In genomic region chr7:71137479-71137878, GRCh38 we compare ENCODE assay signal across 40 cellular contexts. TPM values are rescaled to one million over a fixed set of nuclear protein-coding genes. Genes with fewer than 3 reads are reported as not detected.
"Had no signal": no experiment of that assay in that cellular context is flagged by ENCODE, and none has a peak within 500 bp of the region (broad histone marks: within the 10 kb centered on the region; RNA-seq: fewer than 3 reads in every experiment).

No MANE protein-coding gene starts in this region.

- H3K4me3 Mint-ChIP-seq: activated naive CD4-positive, alpha-beta T cell treated with anti-CD3 and anti-CD28 coated beads for 36 hours; activated naive CD4-positive, alpha-beta T cell treated with anti-CD3 and anti-CD28 coated beads, Interleukin-2, amount 10 ng/mL, durations not matched to agents 7 days and 5 days; activated naive CD4-positive, alpha-beta T cell treated with anti-CD3 and anti-CD28 coated beads, Interleukin-2, amount 50 U/mL, for 24 hours; activated naive CD8-positive, alpha-beta T cell; activated naive CD8-positive, alpha-beta T cell treated with anti-CD3 and anti-CD28 coated beads for 36 hours; activated naive CD8-positive, alpha-beta T cell treated with anti-CD3 and anti-CD28 coated beads, Interleukin-2, amount 10 ng/mL, durations not matched to agents 7 days and 5 days; activated naive CD8-positive, alpha-beta T cell treated with anti-CD3 and anti-CD28 coated beads, Interleukin-2, amount 50 U/mL, for 24 hours; activated T-cell treated with anti-CD3 and anti-CD28 coated beads, Interleukin-2, amount 50 U/mL, for 24 hours; activated T-cell treated with anti-CD3 and anti-CD28 coated beads, Interleukin-2, amount 50 U/mL, for 4 hours; activated T-cell treated with anti-CD3 and anti-CD28 coated beads, Interleukin-2, amount 50 U/mL, for 72 hours; activated T-helper 1 cell treated with anti-CD3 and anti-CD28 coated beads, Interleukin-12 subunit alpha, Interleukin-12 subunit beta, Interleukin-2, Interleukin-4 antibody, amounts not matched to agents 30 ng/mL and 10 ng/mL and 1 ng/mL, durations not matched to agents 14 hours and 24 hours and 36 hours; activated T-helper 17 cell treated with anti-CD3 and anti-CD28 coated beads, Interleukin-2, amount 50 U/mL, for 72 hours; brain; central memory CD8-positive, alpha-beta T cell had no signal

- H3K36me3 Mint-ChIP-seq: activated naive CD4-positive, alpha-beta T cell treated with anti-CD3 and anti-CD28 coated beads, Interleukin-2, amount 50 U/mL, for 24 hours; activated naive CD8-positive, alpha-beta T cell; activated naive CD8-positive, alpha-beta T cell treated with anti-CD3 and anti-CD28 coated beads for 36 hours; activated naive CD8-positive, alpha-beta T cell treated with anti-CD3 and anti-CD28 coated beads, Interleukin-2, amount 10 ng/mL, durations not matched to agents 7 days and 5 days had no signal

- H3K4me3 ChIP-seq: adrenal gland, ascending aorta, body of pancreas, breast epithelium, cardiac muscle cell had no signal

- H3K27me3 ChIP-seq: ascending aorta, body of pancreas had no signal

- H3K4me1 ChIP-seq: adrenal gland, ascending aorta, breast epithelium had no signal

- DNase-seq: activated effector memory CD4-positive, alpha-beta T cell treated with anti-CD3 and anti-CD28 coated beads, Interleukin-2, amount 50 U/mL, for 16 hours; activated effector memory CD4-positive, alpha-beta T cell treated with Interleukin-2 at 50 U/mL for 16 hours; activated gamma-delta T cell; activated gamma-delta T cell treated with Interleukin-2 at 50 U/mL for 16 hours; activated naive CD4-positive, alpha-beta T cell; activated naive CD4-positive, alpha-beta T cell treated with anti-CD3 and anti-CD28 coated beads for 36 hours; activated naive CD4-positive, alpha-beta T cell treated with anti-CD3 and anti-CD28 coated beads, Interleukin-2, amount 10 ng/mL, durations not matched to agents 7 days and 5 days; activated naive CD4-positive, alpha-beta T cell treated with anti-CD3 and anti-CD28 coated beads, Interleukin-2, amount 50 U/mL, for 16 hours; activated naive CD4-positive, alpha-beta T cell treated with Interleukin-2 at 50 U/mL for 16 hours; activated naive CD8-positive, alpha-beta T cell treated with anti-CD3 and anti-CD28 coated beads for 36 hours; activated naive CD8-positive, alpha-beta T cell treated with anti-CD3 and anti-CD28 coated beads, Interleukin-2, amount 10 ng/mL, durations not matched to agents 7 days and 5 days; activated naive CD8-positive, alpha-beta T cell treated with anti-CD3 and anti-CD28 coated beads, Interleukin-2, amount 50 U/mL, for 24 hours; activated T-cell treated with anti-CD3 and anti-CD28 coated beads, Interleukin-2, amount 50 U/mL, for 1 hour; activated T-cell treated with anti-CD3 and anti-CD28 coated beads, Interleukin-2, amount 50 U/mL, for 24 hours; activated T-cell treated with anti-CD3 and anti-CD28 coated beads, Interleukin-2, amount 50 U/mL, for 4 hours; activated T-cell treated with anti-CD3 and anti-CD28 coated beads, Interleukin-2, amount 50 U/mL, for 48 hours; activated T-cell treated with anti-CD3 and anti-CD28 coated beads, Interleukin-2, amount 50 U/mL, for 72 hours; adrenal gland; amniotic stem cell; amygdala; anterior cingulate cortex; aorta; body of pancreas; brain microvascular endothelial cell; caudate nucleus; central memory CD4-positive, alpha-beta T cell; cerebellar nuclear complex had no signal

- H3K27ac ChIP-seq: adrenal gland, ascending aorta, body of pancreas, brain microvascular endothelial cell, breast epithelium, cardiac muscle cell had no signal

- H3K4me1 Mint-ChIP-seq: activated naive CD4-positive, alpha-beta T cell treated with anti-CD3 and anti-CD28 coated beads, Interleukin-2, amount 10 ng/mL, durations not matched to agents 7 days and 5 days; activated naive CD4-positive, alpha-beta T cell treated with anti-CD3 and anti-CD28 coated beads, Interleukin-2, amount 50 U/mL, for 24 hours; activated naive CD8-positive, alpha-beta T cell treated with anti-CD3 and anti-CD28 coated beads for 36 hours; activated naive CD8-positive, alpha-beta T cell treated with anti-CD3 and anti-CD28 coated beads, Interleukin-2, amount 10 ng/mL, durations not matched to agents 7 days and 5 days; activated naive CD8-positive, alpha-beta T cell treated with anti-CD3 and anti-CD28 coated beads, Interleukin-2, amount 50 U/mL, for 24 hours; activated T-helper 17 cell treated with anti-CD3 and anti-CD28 coated beads, Interleukin-2, amount 50 U/mL, for 72 hours; central memory CD8-positive, alpha-beta T cell had no signal

- H3K27me3 Mint-ChIP-seq: central memory CD8-positive, alpha-beta T cell had no signal

- H3K36me3 ChIP-seq: adrenal gland, ascending aorta, brain microvascular endothelial cell, breast epithelium, cardiac muscle cell had no signal

- FAIRE-seq: astrocyte, bronchial epithelial cell had no signal

- H3K9me3 ChIP-seq: adrenal gland, ascending aorta, body of pancreas, breast epithelium had no signal

- H3K27ac Mint-ChIP-seq: activated naive CD4-positive, alpha-beta T cell treated with anti-CD3 and anti-CD28 coated beads for 36 hours; activated naive CD4-positive, alpha-beta T cell treated with anti-CD3 and anti-CD28 coated beads, Interleukin-2, amount 10 ng/mL, durations not matched to agents 7 days and 5 days; activated naive CD4-positive, alpha-beta T cell treated with anti-CD3 and anti-CD28 coated beads, Interleukin-2, amount 50 U/mL, for 24 hours; activated naive CD4-positive, alpha-beta T cell treated with anti-CD3 and anti-CD28 coated beads, Interleukin-2, amount 50 U/mL, for 72 hours; activated naive CD8-positive, alpha-beta T cell; activated naive CD8-positive, alpha-beta T cell treated with anti-CD3 and anti-CD28 coated beads for 36 hours; activated naive CD8-positive, alpha-beta T cell treated with anti-CD3 and anti-CD28 coated beads, Interleukin-2, amount 10 ng/mL, durations not matched to agents 7 days and 5 days; activated naive CD8-positive, alpha-beta T cell treated with anti-CD3 and anti-CD28 coated beads, Interleukin-2, amount 50 U/mL, for 24 hours; activated T-cell treated with anti-CD3 and anti-CD28 coated beads, Interleukin-2, amount 50 U/mL, for 24 hours; activated T-cell treated with anti-CD3 and anti-CD28 coated beads, Interleukin-2, amount 50 U/mL, for 72 hours; activated T-helper 1 cell treated with anti-CD3 and anti-CD28 coated beads, Interleukin-12 subunit alpha, Interleukin-12 subunit beta, Interleukin-2, Interleukin-4 antibody, amounts not matched to agents 30 ng/mL and 10 ng/mL and 1 ng/mL, durations not matched to agents 14 hours and 24 hours and 36 hours; activated T-helper 17 cell treated with anti-CD3 and anti-CD28 coated beads, Interleukin-2, amount 50 U/mL, for 72 hours; activated T-helper 2 cell treated with anti-CD3 and anti-CD28 coated beads, Interferon-gamma antibody, Interleukin-2, Interleukin-4, amounts not matched to agents 10 μg/mL and 5 μg/mL and 100 μg/mL, durations not matched to agents 14 hours and 24 hours and 36 hours; brain had no signal

RNA-seq across cellular contexts. Expression of gene GALNT17, which starts 5.5 kb away (rescaled TPM):
- total RNA-seq: activated naive CD4-positive, alpha-beta T cell treated with anti-CD3 and anti-CD28 coated beads for 36 hours; activated naive CD4-positive, alpha-beta T cell treated with anti-CD3 and anti-CD28 coated beads, Interleukin-2, amount 50 U/mL, for 72 hours; activated naive CD8-positive, alpha-beta T cell treated with anti-CD3 and anti-CD28 coated beads for 36 hours; activated naive CD8-positive, alpha-beta T cell treated with anti-CD3 and anti-CD28 coated beads, Interleukin-2, amount 10 ng/mL, durations not matched to agents 7 days and 5 days; activated T-cell treated with anti-CD3 and anti-CD28 coated beads, Interleukin-2, amount 50 U/mL, for 72 hours; activated T-helper 1 cell treated with anti-CD3 and anti-CD28 coated beads, Interleukin-12 subunit alpha, Interleukin-12 subunit beta, Interleukin-2, Interleukin-4 antibody, amounts not matched to agents 30 ng/mL and 10 ng/mL and 1 ng/mL, durations not matched to agents 14 hours and 24 hours and 36 hours; activated T-helper 17 cell treated with anti-CD3 and anti-CD28 coated beads, Interleukin-2, amount 50 U/mL, for 72 hours; activated T-helper 2 cell treated with anti-CD3 and anti-CD28 coated beads, Interferon-gamma antibody, Interleukin-2, Interleukin-4, amounts not matched to agents 10 μg/mL and 5 μg/mL and 100 μg/mL, durations not matched to agents 14 hours and 24 hours and 36 hours; bronchial epithelial cell had no signal
